Comparison of ENCODE assay signal across 18 cellular contexts in genomic region chr21:33395866-33396265, GRCh38. TPM values are rescaled to one million over a fixed set of nuclear protein-coding genes. Genes with fewer than 3 reads are reported as not detected.
DNase-seq lines count a peak whose midpoint lies in the region; ATAC-seq and TF ChIP-seq lines count a peak whose summit lies in the region.
"Had no signal": no experiment of that assay in that cellular context is flagged by ENCODE, and none has a peak within 500 bp of the region (broad histone marks: within the 10 kb centered on the region; RNA-seq: fewer than 3 reads in every experiment).

No MANE protein-coding gene starts in this region.

- H3K4me3 Mint-ChIP-seq in brain, result no peak overlapping the region
- H3K4me3 Mint-ChIP-seq in type B pancreatic cell, result no peak overlapping the region

- no peak for ATAC-seq in HG02759 (IDR thresholded peaks at IDR 0.05; ENCODE audit: unreplicated experiment)
- ATAC-seq in GM21737 (IDR thresholded peaks at IDR 0.05; ENCODE audit: unreplicated experiment), result no peak
- no peak for ATAC-seq in GM18511 (IDR thresholded peaks at IDR 0.05; ENCODE audit: unreplicated experiment)
- ATAC-seq: gastrocnemius medialis had no signal

- H3K4me1 Mint-ChIP-seq in brain, result peaks cover 5% of the 10 kb centered on the region
- peaks cover 2% of the 10 kb centered on the region for H3K4me1 Mint-ChIP-seq in type B pancreatic cell (ENCODE audit: unreplicated experiment)

- peak overlapping the region; percentile 41 for H2AFZ ChIP-seq in osteoblast (ENCODE audit: low read length)

- no peaks in the 10 kb centered on the region for H3K9me3 ChIP-seq in osteoblast (ENCODE audit: low read depth, low read length)
- H3K9me3 ChIP-seq: gastrocnemius medialis had no signal

- no peaks in the 10 kb centered on the region for H3K36me3 ChIP-seq in osteoblast (ENCODE audit: insufficient read depth, low read length)
- H3K36me3 ChIP-seq: brain microvascular endothelial cell, gastrocnemius medialis had no signal

- H3K4me2 ChIP-seq in osteoblast (ENCODE audit: insufficient read depth, low read length), result peak overlapping the region; percentile 42

- no peaks in the 10 kb centered on the region for H3K27me3 ChIP-seq in osteoblast (ENCODE audit: insufficient read depth, low read length)
- H3K27me3 ChIP-seq: brain microvascular endothelial cell, gastrocnemius medialis had no signal

- no peaks in the 10 kb centered on the region for H3K79me2 ChIP-seq in osteoblast (ENCODE audit: insufficient read depth, low read length)

- H3K9me3 Mint-ChIP-seq in brain (peaks cover 0 to 9% (median 0%) of the 10 kb centered on the region in 5 experiments), type B pancreatic cell (peaks cover 1% of the 10 kb centered on the region)

- H3K27ac ChIP-seq in osteoblast (ENCODE audit: low read depth, low read length), result peak overlapping the region; percentile 87
- H3K27ac ChIP-seq: C4-2B, gastrocnemius medialis had no signal

- no peaks in the 10 kb centered on the region for H3K36me3 Mint-ChIP-seq in brain
- no peaks in the 10 kb centered on the region for H3K36me3 Mint-ChIP-seq in type B pancreatic cell

- H3K27me3 Mint-ChIP-seq in brain (peaks cover 2% of the 10 kb centered on the region), type B pancreatic cell (no peaks in the 10 kb centered on the region)

- peak overlapping the region; percentile 38 for H3K4me3 ChIP-seq in osteoblast (ENCODE audit: insufficient read depth, low read length)
- H3K4me3 ChIP-seq: gastrocnemius medialis had no signal

- no peaks in the 10 kb centered on the region for H4K20me1 ChIP-seq in osteoblast (ENCODE audit: insufficient read depth, low read length)

- TF ChIP-seq CTCF in brain (conservative IDR thresholded peaks at IDR 0.05) (no peak), osteoblast (IDR thresholded peaks at IDR 0.05; ENCODE audit: extremely low read depth, low read depth, low read length) (no peak), type B pancreatic cell (conservative IDR thresholded peaks at IDR 0.05) (no peak)

- DNase-seq in Daoy (ENCODE audit: low read depth), result peak; percentile 82
- DNase-seq in NCI-H226, result peak; percentile 92
- peak; percentile 88 for DNase-seq in osteoblast (ENCODE audit: insufficient read length, low spot score, missing footprints)
- no peak for DNase-seq in type B pancreatic cell (ENCODE audit: extremely low spot score, unreplicated experiment)
- DNase-seq: activated effector memory CD4-positive, alpha-beta T cell treated with Interleukin-2 at 50 U/mL for 16 hours; brain microvascular endothelial cell; DND-41; effector CD8-positive, alpha-beta T cell; gastrocnemius medialis; midbrain; NK-92 treated with Interleukin-12 subunit alpha and Interleukin-12 subunit beta, amount 100 ng/mL, for 24 hours; nucleus accumbens; SIG-M5 had no signal

- H3K27ac Mint-ChIP-seq in brain, result peak overlapping the region in 3 of 5 experiments; percentile 16 to 73 (median 38)
- no peak overlapping the region for H3K27ac Mint-ChIP-seq in type B pancreatic cell

- H3K4me1 ChIP-seq in osteoblast (ENCODE audit: insufficient read depth, low read length), result peaks cover 41% of the 10 kb centered on the region
- H3K4me1 ChIP-seq: gastrocnemius medialis had no signal

RNA-seq across cellular contexts. Expression of gene IFNGR2, which starts 7.3 kb away (rescaled TPM):
- 99.0 and 108 TPM in 2 replicates for total RNA-seq in Daoy (2014; rRNA removed; shearing (Covaris generic))
- 40.4 TPM for polyA plus RNA-seq in brain (ENCODE audit: insufficient read depth, low read depth, low replicate concordance)
- total RNA-seq in osteoblast, result 60.1 and 63.1 TPM in 2 replicates
- 39.0 and 40.4 TPM in 2 replicates for total RNA-seq in type B pancreatic cell (ENCODE audit: low replicate concordance)
